26 cellular contexts compared by ENCODE assay signal in the genomic region with DNA sequence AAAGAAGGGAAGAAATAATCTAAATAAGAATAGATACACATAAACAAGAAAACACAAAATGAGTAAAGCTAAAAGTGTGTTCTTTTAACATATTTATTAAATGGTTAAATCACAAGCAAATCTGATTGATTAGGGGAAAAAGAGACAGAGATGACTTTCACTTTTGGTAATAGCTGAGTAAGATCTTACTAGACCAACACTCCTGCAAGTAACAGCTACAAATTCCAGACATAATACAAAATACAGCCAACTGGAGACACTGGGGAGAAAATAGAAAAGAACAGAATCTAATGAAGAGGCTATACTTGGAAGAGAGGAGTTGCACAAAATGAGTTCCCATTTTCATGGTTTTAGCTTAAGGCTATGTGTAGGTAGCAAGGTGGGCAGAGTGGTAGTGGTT. TPM values are rescaled to one million over a fixed set of nuclear protein-coding genes. Genes with fewer than 3 reads are reported as not detected.
DNase-seq lines count a peak whose midpoint lies in the region; TF ChIP-seq lines count a peak whose summit lies in the region.
"Had no signal": no experiment of that assay in that cellular context is flagged by ENCODE, and none has a peak within 500 bp of the region (broad histone marks: within the 10 kb centered on the region; RNA-seq: fewer than 3 reads in every experiment).

No MANE protein-coding gene starts in this region.

- H3K9ac ChIP-seq in HUES6 (ENCODE audit: low read length): peak overlapping the region; percentile 72
- no peak overlapping the region for H3K9ac ChIP-seq in mesenchymal stem cell (ENCODE audit: low read length)

- no peak overlapping the region for H2AFZ ChIP-seq in mesenchymal stem cell (ENCODE audit: low read depth, low read length)

- no peaks in the 10 kb centered on the region for H3K79me1 ChIP-seq in mesenchymal stem cell (replicated peaks; ENCODE audit: low read length, poor library complexity, severe bottlenecking)

- DNase-seq in mesenchymal stem cell (no peak), type B pancreatic cell (ENCODE audit: extremely low spot score, unreplicated experiment) (no peak), stomach (no peak), RKO (ENCODE audit: low spot score) (no peak), NCI-H1092 (lab: John Stamatoyannopoulos, UW) (no peak)
- DNase-seq: activated CD4-positive, alpha-beta memory T cell treated with anti-CD3 and anti-CD28 coated beads for 36 hours; activated CD4-positive, CD25-positive, alpha-beta regulatory T cell; activated gamma-delta T cell; activated naive CD8-positive, alpha-beta T cell treated with anti-CD3 and anti-CD28 coated beads, Interleukin-2, amount 50 U/mL, for 24 hours; activated T-cell treated with anti-CD3 and anti-CD28 coated beads for 4 hours; brain microvascular endothelial cell; CD4-positive, alpha-beta T cell; mesendoderm; naive thymus-derived CD8-positive, alpha-beta T cell; NCI-H1417; NCI-H2171; NCI-H524 treated with DMSO at 0.1 percent for 48 hours; posterior cingulate gyrus; T1000 had no signal

- no peaks in the 10 kb centered on the region; the same call in 1 of the 2 replicates for H3K27me3 ChIP-seq in HUES6 (ENCODE audit: control insufficient read depth, insufficient read depth, low read length)
- H3K27me3 ChIP-seq in mesenchymal stem cell (ENCODE audit: control insufficient read depth in 1 of 2, insufficient read depth in 1 of 2, low read length in 2 of 2): peaks cover 0 to 14% of the 10 kb centered on the region in 2 experiments
- peaks cover 0 to 2% (median 0%) of the 10 kb centered on the region in 3 donors for H3K27me3 ChIP-seq in stomach
- H3K27me3 ChIP-seq: brain microvascular endothelial cell, vagina had no signal

- no peak overlapping the region for H2BK12ac ChIP-seq in mesenchymal stem cell (ENCODE audit: low read length in 2 of 2)

- H3K9me3 ChIP-seq in HUES6 (ENCODE audit: control insufficient read depth, insufficient read depth, low read depth, low read length) (no peaks in the 10 kb centered on the region), mesenchymal stem cell (ENCODE audit: control insufficient read depth, low read length) (no peaks in the 10 kb centered on the region), stomach (no peaks in the 10 kb centered on the region)
- H3K9me3 ChIP-seq: vagina had no signal

- TF ChIP-seq POLR2A in stomach (IDR thresholded peaks at IDR 0.05): no peak

- TF ChIP-seq EP300 in stomach (IDR thresholded peaks at IDR 0.05): no peak

- peak overlapping the region; percentile 56 for H3K4me2 ChIP-seq in mesenchymal stem cell (ENCODE audit: low read length, poor library complexity, severe bottlenecking)

- peaks cover 15% of the 10 kb centered on the region for H3K4me1 ChIP-seq in HUES6 (ENCODE audit: control insufficient read depth, insufficient read depth, low read length)
- no peaks in the 10 kb centered on the region for H3K4me1 ChIP-seq in mesenchymal stem cell (ENCODE audit: control insufficient read depth, insufficient read depth, low read depth, low read length)
- no peaks in the 10 kb centered on the region for H3K4me1 ChIP-seq in stomach
- H3K4me1 ChIP-seq: vagina had no signal

- no peak overlapping the region for H3K23ac ChIP-seq in mesenchymal stem cell (ENCODE audit: low read length in 2 of 2)

- peaks cover 14% of the 10 kb centered on the region for H3K4me1 Mint-ChIP-seq in brain
- peaks cover under 1% of the 10 kb centered on the region for H3K4me1 Mint-ChIP-seq in type B pancreatic cell (ENCODE audit: unreplicated experiment)
- H3K4me1 Mint-ChIP-seq: activated naive CD8-positive, alpha-beta T cell treated with anti-CD3 and anti-CD28 coated beads, Interleukin-2, amount 50 U/mL, for 24 hours; naive thymus-derived CD8-positive, alpha-beta T cell; stimulated activated effector memory CD8-positive, alpha-beta T cell treated with anti-CD3 and anti-CD28 coated beads, Interleukin-12 subunit alpha, Interleukin-12 subunit beta, amount 100 ng/mL, for 72 hours had no signal

- no peak overlapping the region for H2AK5ac ChIP-seq in mesenchymal stem cell (ENCODE audit: low read length, severe bottlenecking)

- H3K36me3 ChIP-seq in HUES6 (ENCODE audit: control insufficient read depth, insufficient read depth, low read length) (peaks cover 3% of the 10 kb centered on the region; the same call in 1 of the 2 replicates), mesenchymal stem cell (ENCODE audit: control insufficient read depth in 1 of 2, insufficient read depth in 2 of 2, low read depth in 1 of 2, low read length in 2 of 2) (no peaks in the 10 kb centered on the region), stomach (no peaks in the 10 kb centered on the region)
- H3K36me3 ChIP-seq: brain microvascular endothelial cell, vagina had no signal

- no peak overlapping the region for H4K91ac ChIP-seq in mesenchymal stem cell (ENCODE audit: low read length)

- H3K4ac ChIP-seq in mesenchymal stem cell (ENCODE audit: low read depth in 1 of 2, low read length in 2 of 2): no peak overlapping the region

- peak overlapping the region; percentile 66 to 92 (median 83) for H3K4me3 Mint-ChIP-seq in brain
- H3K4me3 Mint-ChIP-seq in type B pancreatic cell: peak overlapping the region; percentile 88
- H3K4me3 Mint-ChIP-seq: activated CD4-positive, alpha-beta memory T cell treated with anti-CD3 and anti-CD28 coated beads for 36 hours; activated naive CD8-positive, alpha-beta T cell treated with anti-CD3 and anti-CD28 coated beads, Interleukin-2, amount 50 U/mL, for 24 hours; CD4-positive, alpha-beta T cell; naive thymus-derived CD8-positive, alpha-beta T cell; stimulated activated effector memory CD8-positive, alpha-beta T cell treated with anti-CD3 and anti-CD28 coated beads, Interleukin-12 subunit alpha, Interleukin-12 subunit beta, amount 100 ng/mL, for 72 hours had no signal

- no peak overlapping the region for H3K18ac ChIP-seq in mesenchymal stem cell (ENCODE audit: low read depth in 1 of 2, low read length in 2 of 2)

- H3K36me3 Mint-ChIP-seq in brain (peaks cover 21% of the 10 kb centered on the region), type B pancreatic cell (peaks cover 4% of the 10 kb centered on the region)
- H3K36me3 Mint-ChIP-seq: activated CD4-positive, alpha-beta memory T cell treated with anti-CD3 and anti-CD28 coated beads for 36 hours; naive thymus-derived CD8-positive, alpha-beta T cell; stimulated activated effector memory CD8-positive, alpha-beta T cell treated with anti-CD3 and anti-CD28 coated beads, Interleukin-12 subunit alpha, Interleukin-12 subunit beta, amount 100 ng/mL, for 72 hours had no signal

- no peak overlapping the region for H2BK15ac ChIP-seq in mesenchymal stem cell (ENCODE audit: low read depth, poor library complexity, severe bottlenecking)

- H3K27ac Mint-ChIP-seq in brain: peak overlapping the region in 4 of 5 experiments; percentile 13 to 92 (median 88)
- peak overlapping the region; percentile 98 for H3K27ac Mint-ChIP-seq in type B pancreatic cell
- H3K27ac Mint-ChIP-seq: activated CD4-positive, alpha-beta memory T cell treated with anti-CD3 and anti-CD28 coated beads for 36 hours; activated naive CD8-positive, alpha-beta T cell treated with anti-CD3 and anti-CD28 coated beads, Interleukin-2, amount 50 U/mL, for 24 hours; CD4-positive, alpha-beta T cell; naive thymus-derived CD8-positive, alpha-beta T cell; stimulated activated effector memory CD8-positive, alpha-beta T cell treated with anti-CD3 and anti-CD28 coated beads, Interleukin-12 subunit alpha, Interleukin-12 subunit beta, amount 100 ng/mL, for 72 hours had no signal

- TF ChIP-seq CTCF in brain (conservative IDR thresholded peaks at IDR 0.05): no peak
- no peak for TF ChIP-seq CTCF in type B pancreatic cell (conservative IDR thresholded peaks at IDR 0.05)
- TF ChIP-seq CTCF in stomach (IDR thresholded peaks at IDR 0.05): no peak

- intact Hi-C loops in stomach (cut with DNase I; ENCODE audit: low total_unique reads): no loop called here

- H4K8ac ChIP-seq in mesenchymal stem cell (ENCODE audit: low read length): no peak overlapping the region

- H3K27me3 Mint-ChIP-seq in brain: peaks cover 8% of the 10 kb centered on the region
- H3K27me3 Mint-ChIP-seq in type B pancreatic cell: no peaks in the 10 kb centered on the region

- peaks cover 0 to 9% (median 2%) of the 10 kb centered on the region in 5 experiments for H3K9me3 Mint-ChIP-seq in brain
- H3K9me3 Mint-ChIP-seq in type B pancreatic cell: no peaks in the 10 kb centered on the region
- H3K9me3 Mint-ChIP-seq: activated CD4-positive, alpha-beta memory T cell treated with anti-CD3 and anti-CD28 coated beads for 36 hours; activated naive CD8-positive, alpha-beta T cell treated with anti-CD3 and anti-CD28 coated beads, Interleukin-2, amount 50 U/mL, for 24 hours; CD4-positive, alpha-beta T cell; stimulated activated effector memory CD8-positive, alpha-beta T cell treated with anti-CD3 and anti-CD28 coated beads, Interleukin-12 subunit alpha, Interleukin-12 subunit beta, amount 100 ng/mL, for 72 hours had no signal

- H3K27ac ChIP-seq in HUES6 (ENCODE audit: low read depth, low read length) (no peak overlapping the region), mesenchymal stem cell (ENCODE audit: low read length, poor library complexity, severe bottlenecking) (peak overlapping the region; percentile 14), stomach (no peak overlapping the region)
- H3K27ac ChIP-seq: brain microvascular endothelial cell, vagina had no signal

- no peak overlapping the region for H2BK120ac ChIP-seq in mesenchymal stem cell (ENCODE audit: low read depth, low read length)

- peak overlapping the region; percentile 44 for H2BK5ac ChIP-seq in mesenchymal stem cell (ENCODE audit: low read depth, low read length, poor library complexity, severe bottlenecking)

- H3K4me3 ChIP-seq in HUES6 (ENCODE audit: low read depth, low read length) (peak overlapping the region; percentile 88), mesenchymal stem cell (ENCODE audit: insufficient read depth in 1 of 2, low read depth in 1 of 2, low read length in 2 of 2) (no peak overlapping the region), stomach (no peak overlapping the region)
- H3K4me3 ChIP-seq: vagina had no signal

- no peak overlapping the region for H3K14ac ChIP-seq in mesenchymal stem cell (ENCODE audit: low read length in 2 of 2)

RNA-seq across cellular contexts. Expression of a gene that starts 33.6 kb away (rescaled TPM):
- polyA plus RNA-seq in brain (ENCODE audit: insufficient read depth, low read depth, low replicate concordance) (not detected), stomach (not detected)
- not detected for polyA plus RNA-seq in mesenchymal stem cell (2013, experiment 1 of 2)
- not detected for polyA plus RNA-seq in mesenchymal stem cell (2013, experiment 2 of 2)
- total RNA-seq in type B pancreatic cell (ENCODE audit: low replicate concordance) (not detected in 2 replicates), stomach (not detected)
- total RNA-seq: activated CD4-positive, alpha-beta memory T cell treated with anti-CD3 and anti-CD28 coated beads for 36 hours; CD4-positive, alpha-beta T cell; glomerular endothelial cell; HepG2; naive thymus-derived CD8-positive, alpha-beta T cell; temporal lobe; vagina had no signal
- polyA plus RNA-seq: HepG2; naive thymus-derived CD8-positive, alpha-beta T cell had no signal
